In the genomic region with DNA sequence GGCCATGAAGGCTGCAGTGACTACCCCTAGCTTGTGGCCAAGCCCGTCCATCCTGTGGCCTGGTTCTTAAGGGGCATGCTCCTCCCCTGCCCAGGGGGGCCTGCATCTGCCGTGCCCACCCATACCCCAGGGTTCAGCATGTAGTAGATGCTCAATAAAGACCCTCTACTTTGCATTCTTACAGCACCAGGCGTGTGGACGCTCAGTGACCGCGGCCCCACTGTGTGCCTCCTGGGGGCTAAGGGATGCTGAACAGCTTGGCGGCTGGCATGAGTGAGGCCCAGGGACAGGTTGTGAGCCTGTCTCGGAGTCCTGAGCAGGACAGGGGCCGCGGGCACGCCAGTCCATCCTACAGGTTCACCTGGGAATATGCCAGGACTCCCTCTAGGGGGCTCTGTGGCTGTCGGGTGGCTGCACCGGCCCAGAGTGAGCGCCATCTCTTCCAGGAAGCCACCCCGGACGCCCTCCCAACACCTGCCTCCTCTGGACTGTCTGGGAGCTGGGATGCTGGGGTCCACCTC, we compare ENCODE assay signal across 17 cellular contexts. TPM values are rescaled to one million over a fixed set of nuclear protein-coding genes. Genes with fewer than 3 reads are reported as not detected.
DNase-seq lines count a peak whose midpoint lies in the region; ATAC-seq and TF ChIP-seq lines count a peak whose summit lies in the region.
"Had no signal": no experiment of that assay in that cellular context is flagged by ENCODE, and none has a peak within 500 bp of the region (broad histone marks: within the 10 kb centered on the region; RNA-seq: fewer than 3 reads in every experiment).

No MANE protein-coding gene starts in this region.

- no peaks in the 10 kb centered on the region for H3K9me3 Mint-ChIP-seq in activated naive CD4-positive, alpha-beta T cell treated with anti-CD3 and anti-CD28 coated beads, Interleukin-2, amount 10 ng/mL, durations not matched to agents 7 days and 5 days
- no peaks in the 10 kb centered on the region for H3K9me3 Mint-ChIP-seq in activated naive CD4-positive, alpha-beta T cell treated with anti-CD3 and anti-CD28 coated beads, Interleukin-2, amount 50 U/mL, for 72 hours
- H3K9me3 Mint-ChIP-seq: IgD-negative memory B cell, T-cell had no signal

- ATAC-seq in activated naive CD4-positive, alpha-beta T cell treated with anti-CD3 and anti-CD28 coated beads, Interleukin-2, amount 50 U/mL, for 72 hours, result no peak
- ATAC-seq in GM19324 (IDR thresholded peaks at IDR 0.05; ENCODE audit: low FRiP score, unreplicated experiment) (no peak), GM21723 (IDR thresholded peaks at IDR 0.05; ENCODE audit: unreplicated experiment) (no peak)
- ATAC-seq: T-cell had no signal

- H3K36me3 Mint-ChIP-seq in activated naive CD4-positive, alpha-beta T cell treated with anti-CD3 and anti-CD28 coated beads, Interleukin-2, amount 10 ng/mL, durations not matched to agents 7 days and 5 days, result peaks cover 26% of the 10 kb centered on the region
- H3K36me3 Mint-ChIP-seq in activated naive CD4-positive, alpha-beta T cell treated with anti-CD3 and anti-CD28 coated beads, Interleukin-2, amount 50 U/mL, for 72 hours, result peaks cover 12 to 13% of the 10 kb centered on the region in 2 donors
- H3K36me3 Mint-ChIP-seq: IgD-negative memory B cell, T-cell had no signal

- no peak overlapping the region for H3K4me3 ChIP-seq in OCI-LY3 (ENCODE audit: low read length)
- H3K4me3 ChIP-seq in effector memory CD4-positive, alpha-beta T cell (ENCODE audit: insufficient read depth, low read depth, low read length, poor library complexity, severe bottlenecking), result no peak overlapping the region
- H3K4me3 ChIP-seq in subcutaneous abdominal adipose tissue (ENCODE audit: low read depth in 1 of 5, low read length in 5 of 5), result no peak overlapping the region
- H3K4me3 ChIP-seq: PC-9, suprapubic skin had no signal

- peak overlapping the region; percentile 100 for H3K27ac Mint-ChIP-seq in activated naive CD4-positive, alpha-beta T cell treated with anti-CD3 and anti-CD28 coated beads, Interleukin-2, amount 10 ng/mL, durations not matched to agents 7 days and 5 days
- H3K27ac Mint-ChIP-seq in activated naive CD4-positive, alpha-beta T cell treated with anti-CD3 and anti-CD28 coated beads, Interleukin-2, amount 50 U/mL, for 72 hours, result peak overlapping the region in 1 of 2 donors; percentile 25

- CTCF ChIA-PET in activated naive CD4-positive, alpha-beta T cell treated with anti-CD3 and anti-CD28 coated beads, Interleukin-2, amount 10 ng/mL, durations not matched to agents 7 days and 5 days (lab: Charles Lee), result no interaction called here

- H3K36me3 ChIP-seq in OCI-LY3 (replicated peaks; ENCODE audit: low read depth, low read length) (peaks cover 31% of the 10 kb centered on the region), subcutaneous abdominal adipose tissue (ENCODE audit: control insufficient read depth in 5 of 5, insufficient read depth in 5 of 5, low read length in 5 of 5) (peaks cover 0 to 40% (median 29%) of the 10 kb centered on the region in 5 donors)
- H3K36me3 ChIP-seq in effector memory CD4-positive, alpha-beta T cell (ENCODE audit: control insufficient read depth, insufficient read depth, low read length), result no peaks in the 10 kb centered on the region

- peaks cover 97% of the 10 kb centered on the region for H4K20me1 ChIP-seq in OCI-LY3 (ENCODE audit: insufficient read depth, low read length)

- peak; percentile 19; the same call in 1 of the 2 replicates for TF ChIP-seq CTCF in OCI-LY3 (IDR thresholded peaks at IDR 0.05; ENCODE audit: low read depth, low read length)

- no peak overlapping the region for H3K4me2 ChIP-seq in OCI-LY3 (ENCODE audit: low read length)
- H3K4me2 ChIP-seq: PC-9 had no signal

- H2AFZ ChIP-seq in OCI-LY3 (ENCODE audit: low read depth, low read length), result no peak overlapping the region
- H2AFZ ChIP-seq: PC-9 had no signal

- DNase-seq in activated naive CD4-positive, alpha-beta T cell treated with anti-CD3 and anti-CD28 coated beads, Interleukin-2, amount 10 ng/mL, durations not matched to agents 7 days and 5 days, result no peak
- DNase-seq in activated naive CD4-positive, alpha-beta T cell treated with anti-CD3 and anti-CD28 coated beads, Interleukin-2, amount 50 U/mL, for 72 hours (ENCODE audit: low spot score in 2 of 2), result no peak
- DNase-seq in effector memory CD4-positive, alpha-beta T cell, result no peak
- no peak for DNase-seq in DMS 273 treated with DMSO at 0.1 percent for 48 hours (lab: John Stamatoyannopoulos, UW)
- DNase-seq: activated CD4-positive, CD25-positive, alpha-beta regulatory T cell treated with anti-CD3 and anti-CD28 coated beads, Interleukin-2, amount 50 U/mL, for 72 hours; DMS79; effector CD8-positive, alpha-beta T cell; NCI-H1417 treated with DMSO at 0.1 percent for 48 hours; NCI-H226; PC-9; T-cell had no signal

- peaks cover 3% of the 10 kb centered on the region for H3K27me3 Mint-ChIP-seq in activated naive CD4-positive, alpha-beta T cell treated with anti-CD3 and anti-CD28 coated beads, Interleukin-2, amount 10 ng/mL, durations not matched to agents 7 days and 5 days
- H3K27me3 Mint-ChIP-seq: IgD-negative memory B cell, T-cell had no signal

- H3K27ac ChIP-seq in OCI-LY3 (ENCODE audit: low read length) (no peak overlapping the region), subcutaneous abdominal adipose tissue (ENCODE audit: low read depth, low read length) (peak overlapping the region; percentile 95)
- peak overlapping the region; percentile 25 for H3K27ac ChIP-seq in effector memory CD4-positive, alpha-beta T cell (ENCODE audit: insufficient read depth, low read length, poor library complexity, severe bottlenecking)
- H3K27ac ChIP-seq: PC-9, suprapubic skin had no signal

- H3K9me3 ChIP-seq in OCI-LY3 (ENCODE audit: insufficient read depth, low read length), result no peaks in the 10 kb centered on the region
- H3K9me3 ChIP-seq in effector memory CD4-positive, alpha-beta T cell (ENCODE audit: control insufficient read depth, low read length), result no peaks in the 10 kb centered on the region
- no peaks in the 10 kb centered on the region for H3K9me3 ChIP-seq in subcutaneous abdominal adipose tissue (ENCODE audit: control insufficient read depth in 5 of 5, low read length in 5 of 5)
- H3K9me3 ChIP-seq: suprapubic skin had no signal

- H3K4me1 ChIP-seq in OCI-LY3 (ENCODE audit: low read length) (peaks cover 35% of the 10 kb centered on the region), subcutaneous abdominal adipose tissue (ENCODE audit: control insufficient read depth in 5 of 5, insufficient read depth in 5 of 5, low read length in 5 of 5) (peaks cover 19 to 94% (median 93%) of the 10 kb centered on the region in 5 donors)
- H3K4me1 ChIP-seq in effector memory CD4-positive, alpha-beta T cell (ENCODE audit: control insufficient read depth, insufficient read depth, low read length, poor library complexity, severe bottlenecking), result peaks cover 81% of the 10 kb centered on the region

- H3K79me2 ChIP-seq in OCI-LY3 (ENCODE audit: low read length), result peaks cover 79% of the 10 kb centered on the region

- peak overlapping the region; percentile 48 for H3K4me3 Mint-ChIP-seq in activated naive CD4-positive, alpha-beta T cell treated with anti-CD3 and anti-CD28 coated beads, Interleukin-2, amount 10 ng/mL, durations not matched to agents 7 days and 5 days

- peaks cover 80% of the 10 kb centered on the region for H3K4me1 Mint-ChIP-seq in activated naive CD4-positive, alpha-beta T cell treated with anti-CD3 and anti-CD28 coated beads, Interleukin-2, amount 10 ng/mL, durations not matched to agents 7 days and 5 days

- H3K9ac ChIP-seq in OCI-LY3 (ENCODE audit: low read length) (no peak overlapping the region), subcutaneous abdominal adipose tissue (ENCODE audit: low read length in 5 of 5) (no peak overlapping the region)

- H3K27me3 ChIP-seq in OCI-LY3 (ENCODE audit: low read depth, low read length), result no peaks in the 10 kb centered on the region
- no peaks in the 10 kb centered on the region for H3K27me3 ChIP-seq in effector memory CD4-positive, alpha-beta T cell (replicated peaks; ENCODE audit: control insufficient read depth, insufficient read depth, low read length, poor library complexity, severe bottlenecking)
- no peaks in the 10 kb centered on the region for H3K27me3 ChIP-seq in subcutaneous abdominal adipose tissue (ENCODE audit: control insufficient read depth in 5 of 5, insufficient read depth in 4 of 5, low read length in 5 of 5)
- H3K27me3 ChIP-seq: suprapubic skin had no signal

RNA-seq across cellular contexts. Expression of gene NOTCH1, which starts 9.1 kb away (rescaled TPM):
- total RNA-seq in activated naive CD4-positive, alpha-beta T cell treated with anti-CD3 and anti-CD28 coated beads, Interleukin-2, amount 50 U/mL, for 72 hours, result 10 to 100 TPM; 76.4 to 85.5 TPM

RNA-seq across cellular contexts. Expression of gene SEC16A, which starts 53.9 kb away (rescaled TPM):
- total RNA-seq in activated naive CD4-positive, alpha-beta T cell treated with anti-CD3 and anti-CD28 coated beads, Interleukin-2, amount 50 U/mL, for 72 hours, result 10 to 100 TPM; 56.6 to 79.5 TPM
